In the genomic region with DNA sequence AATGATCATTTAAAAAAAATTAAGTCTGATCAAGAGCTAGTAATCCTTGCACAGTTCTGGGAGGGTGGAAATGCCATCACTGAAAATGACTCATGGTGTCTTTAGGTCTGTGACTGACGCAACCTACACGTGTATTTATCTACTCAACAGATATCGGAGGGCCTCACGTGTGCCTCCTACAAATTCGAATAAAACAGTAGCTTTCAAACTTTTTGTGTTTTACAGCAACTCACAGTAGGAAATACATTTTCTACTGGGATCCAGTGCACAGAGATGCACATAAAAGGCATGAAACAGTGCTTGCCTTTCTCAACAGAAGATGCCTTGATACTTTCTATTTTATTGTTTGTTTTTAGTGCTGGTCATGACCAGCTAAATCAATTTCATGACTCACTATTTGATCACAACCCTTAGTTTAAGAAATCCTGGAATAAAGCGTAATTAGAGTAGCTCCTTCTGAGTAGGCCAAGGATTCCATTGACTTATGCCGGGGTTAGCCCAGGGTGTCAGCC, we compare ENCODE assay signal across 13 cellular contexts.
DNase-seq lines count a peak whose midpoint lies in the region; ATAC-seq, FAIRE-seq and TF ChIP-seq lines count a peak whose summit lies in the region.
"Had no signal": no experiment of that assay in that cellular context is flagged by ENCODE, and none has a peak within 500 bp of the region (broad histone marks: within the 10 kb centered on the region; RNA-seq: fewer than 3 reads in every experiment).

No MANE protein-coding gene starts in this region.

- POLR2A ChIA-PET in activated CD4-positive, alpha-beta T cell treated with anti-CD3 and anti-CD28 coated beads for 36 hours (lab: Charles Lee): interaction anchor here (0.7 kb wide), 1 partner anchor 395 kb away, joined by 11 read pairs; no protein-coding TSS in a partner anchor

- no peaks in the 10 kb centered on the region for H3K27me3 ChIP-seq in SJSA1 (replicated peaks)
- no peaks in the 10 kb centered on the region for H3K27me3 ChIP-seq in uterus
- H3K27me3 ChIP-seq: spleen, testis had no signal

- H3K4me3 ChIP-seq in SJSA1 (peak overlapping the region; percentile 29), fibroblast of the aortic adventitia (ENCODE audit: low read depth, low read length) (no peak overlapping the region), uterus (no peak overlapping the region)
- H3K4me3 ChIP-seq: spleen, testis had no signal

- H3K4me1 Mint-ChIP-seq in activated CD4-positive, alpha-beta T cell treated with anti-CD3 and anti-CD28 coated beads for 36 hours: peaks cover 4% of the 10 kb centered on the region

- H3K36me3 Mint-ChIP-seq in activated CD4-positive, alpha-beta T cell treated with anti-CD3 and anti-CD28 coated beads for 36 hours (ENCODE audit: low read depth): no peaks in the 10 kb centered on the region

- peak; percentile 65 for ATAC-seq in activated CD4-positive, alpha-beta T cell treated with anti-CD3 and anti-CD28 coated beads for 36 hours
- no peak for ATAC-seq in GM21526 (IDR thresholded peaks at IDR 0.05; ENCODE audit: low FRiP score, unreplicated experiment)

- H3K4me1 ChIP-seq in SJSA1 (replicated peaks): peaks cover 29% of the 10 kb centered on the region
- H3K4me1 ChIP-seq in uterus: peaks cover 4 to 6% of the 10 kb centered on the region in 2 donors
- H3K4me1 ChIP-seq: testis had no signal

- H3K27ac ChIP-seq in SJSA1: peak overlapping the region; percentile 79
- H3K27ac ChIP-seq in uterus: peak overlapping the region; percentile 84 to 88
- H3K27ac ChIP-seq: 22Rv1, testis had no signal

- DNase-seq in activated CD4-positive, alpha-beta T cell treated with anti-CD3 and anti-CD28 coated beads for 36 hours: no peak
- no peak for DNase-seq in activated CD4-positive, alpha-beta T cell treated with anti-CD3 and anti-CD28 coated beads, Interleukin-2, amount 50 U/mL, for 48 hours
- DNase-seq in SJSA1 (ENCODE audit: low read depth in 1 of 2, low spot score in 2 of 2): peak in 1 of 2 experiments; percentile 87
- DNase-seq in fibroblast of the aortic adventitia (ENCODE audit: low read depth): peak; percentile 87
- DNase-seq in uterus: no peak
- no peak for DNase-seq in frontal cortex (ENCODE audit: low spot score in 2 of 2)
- no peak for DNase-seq in activated gamma-delta T cell (lab: John Stamatoyannopoulos, UW)
- DNase-seq: kidney, NCI-H1092, spleen, testis had no signal

- H3K4me3 Mint-ChIP-seq in activated CD4-positive, alpha-beta T cell treated with anti-CD3 and anti-CD28 coated beads for 36 hours: no peak overlapping the region

- H3K9me3 Mint-ChIP-seq in activated CD4-positive, alpha-beta T cell treated with anti-CD3 and anti-CD28 coated beads for 36 hours (ENCODE audit: low read depth): no peaks in the 10 kb centered on the region

- no peak for FAIRE-seq in frontal cortex (lab: Jason Lieb, UNC)
- FAIRE-seq: kidney had no signal

- H3K9me3 ChIP-seq in SJSA1 (replicated peaks) (no peaks in the 10 kb centered on the region), uterus (no peaks in the 10 kb centered on the region)
- H3K9me3 ChIP-seq: spleen, testis had no signal

- intact Hi-C loops in activated CD4-positive, alpha-beta T cell treated with anti-CD3 and anti-CD28 coated beads for 36 hours (cut with DNase I, micrococcal nuclease): no loop called here
- intact Hi-C loops in uterus (cut with DNase I; ENCODE audit: low total_unique reads): no loop called here

- H3K36me3 ChIP-seq in SJSA1 (no peaks in the 10 kb centered on the region), uterus (no peaks in the 10 kb centered on the region)

- no peaks in the 10 kb centered on the region for H3K27me3 Mint-ChIP-seq in activated CD4-positive, alpha-beta T cell treated with anti-CD3 and anti-CD28 coated beads for 36 hours

- H3K27ac Mint-ChIP-seq in activated CD4-positive, alpha-beta T cell treated with anti-CD3 and anti-CD28 coated beads for 36 hours: peak overlapping the region; percentile 17

- TF ChIP-seq CTCF in fibroblast of the aortic adventitia (IDR thresholded peaks at IDR 0.05; ENCODE audit: insufficient read depth, low read length) (no peak), uterus (IDR thresholded peaks at IDR 0.05) (no peak)

- no peak for TF ChIP-seq POLR2A in uterus (IDR thresholded peaks at IDR 0.05)

- CTCF ChIA-PET in activated CD4-positive, alpha-beta T cell treated with anti-CD3 and anti-CD28 coated beads for 36 hours (lab: Charles Lee): interaction anchor here (0.6 to 0.7 kb wide), 3 partner anchors 27 to 492 kb away, joined by 3 to 6 read pairs (median 3); no protein-coding TSS in a partner anchor
